ENCODE assay signal across 24 cellular contexts in genomic region chr9:135544981-135545635, GRCh38. TPM values are rescaled to one million over a fixed set of nuclear protein-coding genes. Genes with fewer than 3 reads are reported as not detected.
"Had no signal": no experiment of that assay in that cellular context is flagged by ENCODE, and none has a peak within 500 bp of the region (broad histone marks: within the 10 kb centered on the region; RNA-seq: fewer than 3 reads in every experiment).

No MANE protein-coding gene starts in this region.

- H3K4me1 ChIP-seq: gastroesophageal sphincter, left lung had no signal

- ATAC-seq: activated CD4-positive, CD25-positive, alpha-beta regulatory T cell treated with anti-CD3 and anti-CD28 coated beads, Interleukin-2, amount 50 U/mL, for 24 hours; activated naive CD8-positive, alpha-beta T cell treated with anti-CD3 and anti-CD28 coated beads, Interleukin-2, amount 50 U/mL, for 24 hours; gastroesophageal sphincter; left lung; naive thymus-derived CD8-positive, alpha-beta T cell; stimulated activated naive CD8-positive, alpha-beta T cell treated with anti-CD3 and anti-CD28 coated beads, Interleukin-15, Interleukin-2, amounts not matched to agents 100 U/mL and 50 U/mL, for 24 hours; T-cell had no signal

- H3K36me3 ChIP-seq: gastroesophageal sphincter, left lung had no signal

- H3K9ac ChIP-seq: SK-N-SH had no signal

- H3K4me3 ChIP-seq: gastroesophageal sphincter, left lung had no signal

- FAIRE-seq: endometrium, keratinocyte, small intestine had no signal

- DNase-seq: activated CD4-positive, alpha-beta T cell treated with anti-CD3 and anti-CD28 coated beads, Interleukin-2, amount 50 U/mL, for 1 hour; activated naive CD4-positive, alpha-beta T cell; activated naive CD8-positive, alpha-beta T cell treated with anti-CD3 and anti-CD28 coated beads, Interleukin-2, amount 50 U/mL, for 24 hours; naive thymus-derived CD8-positive, alpha-beta T cell; nucleus accumbens; SK-N-SH; small intestine; stimulated activated CD4-positive, alpha-beta T cell treated with anti-CD3 and anti-CD28 coated beads, Interleukin-4, amount 100 ng/mL, for 4 hours; stimulated activated CD8-positive, alpha-beta memory T cell treated with anti-CD3 and anti-CD28 coated beads, Interleukin-4, amount 100 ng/mL, for 48 hours; stimulated activated naive CD8-positive, alpha-beta T cell treated with anti-CD3 and anti-CD28 coated beads, Interleukin-15, Interleukin-2, amounts not matched to agents 100 U/mL and 50 U/mL, for 24 hours; T-cell; T-helper 9 cell had no signal

- H3K9me3 ChIP-seq: gastroesophageal sphincter, left lung, SK-N-SH had no signal

- H3K27ac ChIP-seq: gastroesophageal sphincter, left lung had no signal

- H3K4me2 ChIP-seq: SK-N-SH had no signal

RNA-seq across cellular contexts. Expression of gene OBP2A, which starts 0.8 kb away (rescaled TPM):
- total RNA-seq: activated CD8-positive, alpha-beta memory T cell treated with anti-CD3 and anti-CD28 coated beads for 36 hours; aorta; bronchial epithelial cell; gastroesophageal sphincter; left lung; mucosa of gallbladder; naive thymus-derived CD8-positive, alpha-beta T cell; T-cell; temporal lobe; ureter had no signal
- polyA plus RNA-seq: aorta; esophagus; keratinocyte; naive thymus-derived CD8-positive, alpha-beta T cell; SK-N-SH; small intestine had no signal

RNA-seq across cellular contexts. Expression of gene PAEP, which starts 16.4 kb away (rescaled TPM):
- total RNA-seq: activated CD8-positive, alpha-beta memory T cell treated with anti-CD3 and anti-CD28 coated beads for 36 hours; aorta; bronchial epithelial cell; gastroesophageal sphincter; left lung; mucosa of gallbladder; naive thymus-derived CD8-positive, alpha-beta T cell; T-cell; temporal lobe; ureter had no signal
- polyA plus RNA-seq: aorta; esophagus; keratinocyte; naive thymus-derived CD8-positive, alpha-beta T cell; small intestine had no signal

RNA-seq across cellular contexts. Expression of gene LCN1, which starts 23.9 kb away (rescaled TPM):
- total RNA-seq: activated CD8-positive, alpha-beta memory T cell treated with anti-CD3 and anti-CD28 coated beads for 36 hours; bronchial epithelial cell; gastroesophageal sphincter; left lung; mucosa of gallbladder; naive thymus-derived CD8-positive, alpha-beta T cell; T-cell; temporal lobe; ureter had no signal
- polyA plus RNA-seq: aorta; esophagus; keratinocyte; naive thymus-derived CD8-positive, alpha-beta T cell; SK-N-SH; small intestine had no signal
